Comparison of ENCODE assay signal across 11 cellular contexts in genomic region chr9:111891910-111892499, GRCh38. TPM values are rescaled to one million over a fixed set of nuclear protein-coding genes. Genes with fewer than 3 reads are reported as not detected.
A peak's percentile ranks its signal among the peaks of the same experiment; 100 is the strongest.
DNase-seq lines count a peak whose midpoint lies in the region; ATAC-seq, FAIRE-seq and TF ChIP-seq lines count a peak whose summit lies in the region.
"Had no signal": no experiment of that assay in that cellular context is flagged by ENCODE, and none has a peak within 500 bp of the region (broad histone marks: within the 10 kb centered on the region; RNA-seq: fewer than 3 reads in every experiment).

No MANE protein-coding gene starts in this region.

- H3K36me3 ChIP-seq in K562 (ENCODE audit: control insufficient read depth, insufficient read depth, low read length) (no peaks in the 10 kb centered on the region), skeletal muscle satellite cell (ENCODE audit: insufficient read depth, low read length) (no peaks in the 10 kb centered on the region)

- H3K27ac ChIP-seq in K562 (ENCODE audit: extremely low read depth, low read depth, low read length): peak overlapping the region; percentile 57; the same call in 1 of the 3 replicates

- DNase-seq in DMS153 (lab: John Stamatoyannopoulos, UW) (peak; percentile 48), DMS153 treated with DMSO at 0.1 percent for 48 hours (lab: John Stamatoyannopoulos, UW; ENCODE audit: unreplicated experiment) (no peak), LoVo (ENCODE audit: low spot score) (peak; percentile 83), K562 (ENCODE audit: extremely low read depth in 1 of 4, low spot score in 3 of 4) (peak; percentile 33 to 73 (median 48)), NCI-H1417 treated with DMSO at 0.1 percent for 48 hours (lab: John Stamatoyannopoulos, UW) (no peak), NCI-H524 (lab: John Stamatoyannopoulos, UW) (no peak)
- DNase-seq in activated T-cell treated with anti-CD3 and anti-CD28 coated beads, Interleukin-2, amount 50 U/mL, for 48 hours: no peak
- DNase-seq: effector CD8-positive, alpha-beta T cell had no signal

- TF ChIP-seq EP300 in K562 (IDR thresholded peaks at IDR 0.05; ENCODE audit: low read length): peak; percentile 92

- peak overlapping the region; percentile 56; the same call in 1 of the 2 replicates for H2AFZ ChIP-seq in K562 (ENCODE audit: low read depth, low read length)

- peak; percentile 59 for ATAC-seq in K562

- no peaks in the 10 kb centered on the region for H4K20me1 ChIP-seq in K562 (replicated peaks; ENCODE audit: control insufficient read depth, insufficient read depth, low read length)

- H3K9me1 ChIP-seq in K562 (ENCODE audit: control insufficient read depth, insufficient read depth, low read length): no peaks in the 10 kb centered on the region

- no peak overlapping the region for H3K4me3 ChIP-seq in K562
- no peak overlapping the region for H3K4me3 ChIP-seq in skeletal muscle satellite cell (ENCODE audit: low read length)
- H3K4me3 ChIP-seq: skin epidermis had no signal

- TF ChIP-seq POLR2A in K562 (conservative IDR thresholded peaks at IDR 0.05): no peak

- 4% methylated on average over 11 of the region's 11 CpGs for WGBS in K562 (ENCODE audit: insufficient coverage, low coverage, missing lambda C conversion rate)

- intact Hi-C loops in K562 (cut with micrococcal nuclease): loop anchor here (10.0 kb wide), 1 partner anchor 443 kb away; the partner anchor contains the start of gene PTBP3

- no TSS peak for BruUV-seq in K562 (replicated peaks; lab: Mats Ljungman, UMichigan)

- CTCF ChIA-PET in K562 (lab: Yijun Ruan, JAX; ENCODE audit: low intra/inter-chr PET ratio): no interaction called here

- POLR2A ChIA-PET in K562 (lab: Yijun Ruan, JAX): interaction anchor here (0.5 to 1.5 kb wide), 7 partner anchors 10 to 1434 kb away, joined by 3 to 4 read pairs (median 4); no protein-coding TSS in a partner anchor

- in situ Hi-C loops in K562 (cut with MboI): no loop called here

- no peaks in the 10 kb centered on the region for H3K27me3 ChIP-seq in K562 (ENCODE audit: control insufficient read depth in 2 of 2, insufficient read depth in 2 of 2, low read length in 2 of 2)
- H3K27me3 ChIP-seq in skeletal muscle satellite cell (ENCODE audit: control insufficient read depth, insufficient read depth, low read length): no peaks in the 10 kb centered on the region

- H3K9ac ChIP-seq in K562 (ENCODE audit: insufficient read depth in 1 of 2, low read depth in 2 of 2, low read length in 2 of 2) (peak overlapping the region in 1 of 2 experiments; percentile 42; a peak in 1 of 4 replicates), skeletal muscle satellite cell (ENCODE audit: low read depth, low read length) (no peak overlapping the region)

- peak; percentile 81 for FAIRE-seq in K562 (lab: Jason Lieb, UNC)
- FAIRE-seq: A204.1 had no signal

- TF ChIP-seq CTCF in K562 (IDR thresholded peaks at IDR 0.05 in 2 of 3, conservative IDR thresholded peaks at IDR 0.05 in 1 of 3; ENCODE audit: insufficient read depth in 2 of 3, low read depth in 1 of 3, low read length in 3 of 3): no peak

- no peaks in the 10 kb centered on the region for H3K9me3 ChIP-seq in K562 (replicated peaks; ENCODE audit: control insufficient read depth, insufficient read depth, low read depth, low read length)
- H3K9me3 ChIP-seq in skeletal muscle satellite cell (replicated peaks; ENCODE audit: low read length): no peaks in the 10 kb centered on the region

- peaks cover 9 to 16% of the 10 kb centered on the region in 2 experiments; a peak in 4 of 5 replicates for H3K4me1 ChIP-seq in K562 (replicated peaks in 1 of 2; ENCODE audit: control insufficient read depth in 2 of 2, insufficient read depth in 2 of 2, low read length in 2 of 2)
- peaks cover 15% of the 10 kb centered on the region for H3K4me1 ChIP-seq in skeletal muscle satellite cell (ENCODE audit: control insufficient read depth, insufficient read depth, low read length)

- peaks cover 8% of the 10 kb centered on the region for H3K79me2 ChIP-seq in K562 (ENCODE audit: control insufficient read depth, insufficient read depth, low read length)

- H3K4me2 ChIP-seq in K562 (ENCODE audit: insufficient read depth, low read length): peak overlapping the region; percentile 17
- H3K4me2 ChIP-seq in skeletal muscle satellite cell (ENCODE audit: low read length): peak overlapping the region; percentile 36

- TF ChIP-seq RAD21 in K562 (CRISPR knock-in tag; conservative IDR thresholded peaks at IDR 0.05 in 1 of 2, IDR thresholded peaks at IDR 0.05 in 1 of 2): 0 out of 4 replicates have a peak, but pooled peaks of 1 of the 2 experiments have one; percentile 14

TF ChIP-seq in K562, 482 proteins besides CTCF, POLR2A, EP300 and RAD21 (continues in another document):
- no peak for TF ChIP-seq NR2C2 (CRISPR knock-in tag; IDR thresholded peaks at IDR 0.05)
- peak; percentile 48; the same call in 1 of the 2 replicates for TF ChIP-seq NR2C2 (tag; IDR thresholded peaks at IDR 0.05)
- no peak for TF ChIP-seq BCL6 (CRISPR knock-in tag; IDR thresholded peaks at IDR 0.05)
- no peak for TF ChIP-seq HDAC8 (tag; IDR thresholded peaks at IDR 0.05)
- peak; percentile 74 for TF ChIP-seq LEF1 (IDR thresholded peaks at IDR 0.05)
- TF ChIP-seq, protein P1, sequence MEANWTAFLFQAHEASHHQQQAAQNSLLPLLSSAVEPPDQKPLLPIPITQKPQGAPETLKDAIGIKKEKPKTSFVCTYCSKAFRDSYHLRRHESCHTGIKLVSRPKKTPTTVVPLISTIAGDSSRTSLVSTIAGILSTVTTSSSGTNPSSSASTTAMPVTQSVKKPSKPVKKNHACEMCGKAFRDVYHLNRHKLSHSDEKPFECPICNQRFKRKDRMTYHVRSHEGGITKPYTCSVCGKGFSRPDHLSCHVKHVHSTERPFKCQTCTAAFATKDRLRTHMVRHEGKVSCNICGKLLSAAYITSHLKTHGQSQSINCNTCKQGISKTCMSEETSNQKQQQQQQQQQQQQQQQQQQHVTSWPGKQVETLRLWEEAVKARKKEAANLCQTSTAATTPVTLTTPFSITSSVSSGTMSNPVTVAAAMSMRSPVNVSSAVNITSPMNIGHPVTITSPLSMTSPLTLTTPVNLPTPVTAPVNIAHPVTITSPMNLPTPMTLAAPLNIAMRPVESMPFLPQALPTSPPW (CRISPR knock-in tag; IDR thresholded peaks at IDR 0.05): peak; percentile 24; the same call in 1 of the 2 replicates
- TF ChIP-seq ZFPM2 (CRISPR knock-in tag; IDR thresholded peaks at IDR 0.05): 0 out of 2 replicates have a peak, but pooled peaks have one; percentile 28
- peak; percentile 58 for TF ChIP-seq TAL1 (IDR thresholded peaks at IDR 0.05)
- TF ChIP-seq ZNF699 (CRISPR knock-in tag; IDR thresholded peaks at IDR 0.05; ENCODE audit: insufficient replicate concordance): no peak
- no peak for TF ChIP-seq KHSRP (IDR thresholded peaks at IDR 0.05)
- peak; percentile 25; the same call in 1 of the 2 replicates for TF ChIP-seq L3MBTL2 (IDR thresholded peaks at IDR 0.05)
- peak; percentile 90 for TF ChIP-seq ARID1B (IDR thresholded peaks at IDR 0.05)
- no peak for TF ChIP-seq ATF1 (CRISPR knock-in tag; IDR thresholded peaks at IDR 0.05)
- TF ChIP-seq ATF1 (tag; IDR thresholded peaks at IDR 0.05): 0 out of 2 replicates have a peak, but pooled peaks have one; percentile 17
- TF ChIP-seq NEUROD1 (IDR thresholded peaks at IDR 0.05; ENCODE audit: borderline replicate concordance, low read depth, low read length, partially characterized antibody): peak; percentile 29
- 0 out of 2 replicates have a peak, but pooled peaks have one; percentile 25 for TF ChIP-seq ADNP (tag; IDR thresholded peaks at IDR 0.05)
- peak; percentile 82; the same call in 1 of the 2 replicates for TF ChIP-seq GATAD2A (IDR thresholded peaks at IDR 0.05)
- no peak for TF ChIP-seq HNRNPL (IDR thresholded peaks at IDR 0.05; ENCODE audit: low read depth, low read length)
- no peak for TF ChIP-seq ZBTB12 (CRISPR knock-in tag; IDR thresholded peaks at IDR 0.05)

RNA-seq across cellular contexts. Expression of gene UGCG, which starts 4.6 kb away (rescaled TPM):
- total RNA-seq in K562 (2011; cell fraction: chromatin; rRNA removed; ENCODE audit: low replicate concordance): 44.9 and 109 TPM in 2 replicates
- total RNA-seq in K562 (2011; cell fraction: nucleolus; rRNA removed): 33.4 and 39.1 TPM in 2 replicates
- 72.1 and 87.3 TPM in 2 replicates for total RNA-seq in K562 (2011; cell fraction: nucleoplasm; rRNA removed)
- total RNA-seq in K562 (2014; rRNA removed): 21.6 and 22.2 TPM in 2 replicates
- 37.9 and 44.3 TPM in 2 replicates for total RNA-seq in K562 (2014; rRNA removed; fragmentation: Illumina TruSeq; extraction: Trizol)
- 26.2 and 26.6 TPM in 2 replicates for total RNA-seq in K562 (2015; rRNA removed; fragmentation: Illumina TruSeq; extraction: Trizol)
- total RNA-seq in K562 (2021): 29.5 and 30.2 TPM in 2 replicates
- polyA plus RNA-seq in K562 (2011; rRNA removed): 31.3 and 40.3 TPM in 2 replicates
- 8.2 and 17.8 TPM in 2 replicates for polyA plus RNA-seq in K562 (2011; cell fraction: cytosol; rRNA removed)
- polyA plus RNA-seq in K562 (2011; cell fraction: nucleus; rRNA removed): 15.1 and 24.8 TPM in 2 replicates
- polyA plus RNA-seq in K562 (2012): 10.1 and 14.4 TPM in 2 replicates
- 18.6 and 20.0 TPM in 2 replicates for polyA plus RNA-seq in K562 (2014; fragmentation: Illumina TruSeq; extraction: Trizol)
- polyA plus RNA-seq in K562 (2014; fragmentation: Nextera tagmentation; extraction: Ambion mirVana): 10 to 100 TPM; 29.2 to 31.9 TPM
- 20.8 and 24.3 TPM in 2 replicates for polyA plus RNA-seq in K562 (2014; rRNA removed)
- polyA minus RNA-seq in K562 (2011; rRNA and poly(A)+ RNA removed): 55.0 and 55.6 TPM in 2 replicates
- 35.7 and 38.8 TPM in 2 replicates for polyA minus RNA-seq in K562 (2011; cell fraction: cytosol; rRNA and poly(A)+ RNA removed)
- 20.1 and 44.8 TPM in 2 replicates for polyA minus RNA-seq in K562 (2011; cell fraction: nucleus; rRNA and poly(A)+ RNA removed)
- 74.3 and 79.1 TPM in 2 replicates for total RNA-seq in skeletal muscle satellite cell (2012; rRNA removed)

Comparison
In these comparisons a context has a peak if more than half of its experiments do, and no peak if none do; other contexts are left out.
1. DNase-seq: peak in DMS153 (single experiment), LoVo (single experiment) and K562 (4 of 4); none in DMS153 treated with DMSO at 0.1 percent for 48 hours (single experiment), NCI-H1417 treated with DMSO at 0.1 percent for 48 hours (single experiment), NCI-H524 (0 of 2) and activated T-cell treated with anti-CD3 and anti-CD28 coated beads, Interleukin-2, amount 50 U/mL, for 48 hours (0 of 2).